Comparison of ENCODE assay signal across 17 cellular contexts in the genomic region with DNA sequence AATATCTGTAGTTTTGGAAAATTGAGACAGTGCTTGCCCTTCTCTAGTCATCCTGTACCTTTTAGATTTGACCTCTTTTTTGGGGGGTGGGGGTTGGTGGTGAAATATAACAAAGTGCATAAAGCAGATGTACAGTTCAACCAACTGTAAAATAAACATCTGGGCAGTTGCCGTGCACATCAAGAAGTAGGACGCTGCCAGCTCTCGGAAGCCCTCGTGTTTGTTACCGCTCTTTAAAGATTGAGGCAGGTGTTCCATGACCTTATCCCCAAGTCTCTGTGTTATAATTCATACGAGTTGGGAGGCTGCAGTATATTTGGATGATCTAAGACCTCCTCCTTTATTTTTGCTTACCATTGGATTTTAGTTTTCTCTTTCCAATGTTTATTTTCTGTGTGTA. TPM values are rescaled to one million over a fixed set of nuclear protein-coding genes. Genes with fewer than 3 reads are reported as not detected.
A peak's percentile ranks its signal among the peaks of the same experiment; 100 is the strongest.
DNase-seq lines count a peak whose midpoint lies in the region; ATAC-seq and TF ChIP-seq lines count a peak whose summit lies in the region.
"Had no signal": no experiment of that assay in that cellular context is flagged by ENCODE, and none has a peak within 500 bp of the region (broad histone marks: within the 10 kb centered on the region; RNA-seq: fewer than 3 reads in every experiment).

No MANE protein-coding gene starts in this region.

- no peak overlapping the region for H3K23ac ChIP-seq in trophoblast cell (ENCODE audit: low read length)

- H2BK5ac ChIP-seq in trophoblast cell (ENCODE audit: low read depth, low read length, poor library complexity), result no peak overlapping the region

- H3K4me1 ChIP-seq in trophoblast cell (ENCODE audit: control insufficient read depth in 1 of 2, insufficient read depth in 2 of 2, low read length in 2 of 2), result peaks cover 0 to 3% of the 10 kb centered on the region in 2 experiments
- no peaks in the 10 kb centered on the region for H3K4me1 ChIP-seq in CD8-positive, alpha-beta T cell (ENCODE audit: insufficient read depth, low read length)
- H3K4me1 ChIP-seq: BLaER1 treated with 17β-estradiol and CSF1 and Interleukin-3, amounts not matched to agents 10 nM and 100 nM had no signal

- H3K79me1 ChIP-seq in trophoblast cell (ENCODE audit: low read length), result no peaks in the 10 kb centered on the region

- no CpG with 5 or more reads among the region's 6 CpGs for WGBS in trophoblast cell (ENCODE audit: extremely low coverage, insufficient coverage, insufficient read length)

- no peak overlapping the region for H3K4me3 ChIP-seq in SK-N-MC
- no peak overlapping the region for H3K4me3 ChIP-seq in trophoblast cell (ENCODE audit: low read depth, low read length)
- H3K4me3 ChIP-seq in CD8-positive, alpha-beta T cell (ENCODE audit: low read depth, low read length), result no peak overlapping the region
- H3K4me3 ChIP-seq: BLaER1 treated with 17β-estradiol and CSF1 and Interleukin-3, amounts not matched to agents 10 nM and 100 nM had no signal

- CTCF ChIA-PET in CD8-positive, alpha-beta T cell (lab: Charles Lee), result no interaction called here

- ATAC-seq in GM21619 (IDR thresholded peaks at IDR 0.05; ENCODE audit: unreplicated experiment), result no peak
- no peak for ATAC-seq in CD8-positive, alpha-beta T cell
- ATAC-seq: HepG2 had no signal

- H3K36me3 Mint-ChIP-seq in CD8-positive, alpha-beta T cell, result no peaks in the 10 kb centered on the region
- H3K36me3 Mint-ChIP-seq: CD8-positive, alpha-beta memory T cell; IgD-negative memory B cell had no signal

- H3K36me3 ChIP-seq in SK-N-MC (ENCODE audit: insufficient read depth, low read length) (peaks cover 4% of the 10 kb centered on the region; the same call in 1 of the 2 replicates), trophoblast cell (ENCODE audit: control insufficient read depth in 1 of 2, insufficient read depth in 2 of 2, low read length in 2 of 2) (no peaks in the 10 kb centered on the region)
- no peaks in the 10 kb centered on the region for H3K36me3 ChIP-seq in CD8-positive, alpha-beta T cell (ENCODE audit: insufficient read depth, low read length)
- H3K36me3 ChIP-seq: BLaER1 treated with 17β-estradiol and CSF1 and Interleukin-3, amounts not matched to agents 10 nM and 100 nM had no signal

- no peaks in the 10 kb centered on the region for H3K27me3 ChIP-seq in trophoblast cell (ENCODE audit: insufficient read depth, low read length)
- H3K27me3 ChIP-seq in CD8-positive, alpha-beta T cell (ENCODE audit: insufficient read depth, low read length), result no peaks in the 10 kb centered on the region
- H3K27me3 ChIP-seq: BLaER1 treated with 17β-estradiol and CSF1 and Interleukin-3, amounts not matched to agents 10 nM and 100 nM had no signal

- H4K12ac ChIP-seq in trophoblast cell (ENCODE audit: low read depth, low read length), result no peak overlapping the region

- no peak overlapping the region for H3K27ac Mint-ChIP-seq in CD8-positive, alpha-beta T cell
- H3K27ac Mint-ChIP-seq: B cell; CD8-positive, alpha-beta memory T cell had no signal

- H3K14ac ChIP-seq in trophoblast cell (ENCODE audit: low read length), result no peak overlapping the region

- H3K27ac ChIP-seq in SK-N-MC (peak overlapping the region; percentile 32; the same call in 1 of the 2 replicates), trophoblast cell (ENCODE audit: low read depth, low read length) (no peak overlapping the region)
- H3K27ac ChIP-seq in CD8-positive, alpha-beta T cell (ENCODE audit: low read depth, low read length), result no peak overlapping the region
- H3K27ac ChIP-seq: BLaER1 treated with 17β-estradiol and CSF1 and Interleukin-3, amounts not matched to agents 10 nM and 100 nM had no signal

- no peak for TF ChIP-seq CTCF in CD8-positive, alpha-beta T cell (IDR thresholded peaks at IDR 0.05)

- no peak overlapping the region for H3K18ac ChIP-seq in trophoblast cell (ENCODE audit: low read length)

- no peak overlapping the region for H3K4me3 Mint-ChIP-seq in CD8-positive, alpha-beta T cell
- H3K4me3 Mint-ChIP-seq: B cell; CD8-positive, alpha-beta memory T cell; H9; IgD-negative memory B cell had no signal

- no peak overlapping the region for H2BK120ac ChIP-seq in trophoblast cell (ENCODE audit: insufficient read depth, low read length, poor library complexity)

- H2AFZ ChIP-seq in trophoblast cell (ENCODE audit: insufficient read depth, low read length, poor library complexity), result no peak overlapping the region

- H3K4me2 ChIP-seq in trophoblast cell (ENCODE audit: low read length), result no peak overlapping the region
- H3K4me2 ChIP-seq: BLaER1 treated with 17β-estradiol and CSF1 and Interleukin-3, amounts not matched to agents 10 nM and 100 nM had no signal

- intact Hi-C loops in CD8-positive, alpha-beta T cell (cut with DNase I, micrococcal nuclease), result no loop called here

- no peaks in the 10 kb centered on the region for H3K9me3 Mint-ChIP-seq in CD8-positive, alpha-beta T cell
- H3K9me3 Mint-ChIP-seq: CD8-positive, alpha-beta memory T cell; H9 had no signal

- H3K4ac ChIP-seq in trophoblast cell (ENCODE audit: low read depth, low read length), result peak overlapping the region; percentile 55

- H3K27me3 Mint-ChIP-seq in CD8-positive, alpha-beta T cell (ENCODE audit: low read depth), result peaks cover 5% of the 10 kb centered on the region
- H3K27me3 Mint-ChIP-seq: IgD-negative memory B cell had no signal

- no peak overlapping the region for H2AK5ac ChIP-seq in trophoblast cell (ENCODE audit: low read length)

- H3K9me3 ChIP-seq in SK-N-MC (ENCODE audit: low read depth, low read length), result peaks cover 4% of the 10 kb centered on the region; the same call in 1 of the 2 replicates
- H3K9me3 ChIP-seq in trophoblast cell (ENCODE audit: insufficient read depth, low read depth, low read length), result no peaks in the 10 kb centered on the region
- H3K9me3 ChIP-seq in CD8-positive, alpha-beta T cell (ENCODE audit: low read length), result no peaks in the 10 kb centered on the region
- H3K9me3 ChIP-seq: BLaER1 treated with 17β-estradiol and CSF1 and Interleukin-3, amounts not matched to agents 10 nM and 100 nM had no signal

- H3K79me2 ChIP-seq in trophoblast cell (ENCODE audit: control insufficient read depth, insufficient read depth, low read length, poor library complexity), result peaks cover 7% of the 10 kb centered on the region

- H4K8ac ChIP-seq in trophoblast cell (ENCODE audit: low read depth, low read length), result no peak overlapping the region

- H3K4me1 Mint-ChIP-seq in CD8-positive, alpha-beta T cell (ENCODE audit: low read depth), result no peaks in the 10 kb centered on the region
- H3K4me1 Mint-ChIP-seq: B cell; CD8-positive, alpha-beta memory T cell; H9 had no signal

- H2BK12ac ChIP-seq in trophoblast cell (ENCODE audit: low read length), result no peak overlapping the region

- POLR2A ChIA-PET in CD8-positive, alpha-beta T cell (lab: Charles Lee), result no interaction called here

- H3K9ac ChIP-seq in SK-N-MC (ENCODE audit: insufficient read length) (no peak overlapping the region), trophoblast cell (ENCODE audit: low read length) (no peak overlapping the region)
- H3K9ac ChIP-seq: BLaER1 treated with 17β-estradiol and CSF1 and Interleukin-3, amounts not matched to agents 10 nM and 100 nM had no signal

- H4K91ac ChIP-seq in trophoblast cell (ENCODE audit: low read depth, low read length), result no peak overlapping the region

- DNase-seq in DMS 273 (lab: John Stamatoyannopoulos, UW; ENCODE audit: unreplicated experiment) (peak; percentile 83), NCI-H2171 (lab: John Stamatoyannopoulos, UW) (peak; percentile 63), SK-N-MC (ENCODE audit: low read depth, low spot score) (no peak), trophoblast cell (no peak)
- no peak for DNase-seq in CD8-positive, alpha-beta T cell
- no peak for DNase-seq in activated CD4-positive, alpha-beta T cell treated with anti-CD3 and anti-CD28 coated beads for 48 hours
- DNase-seq: CD8-positive, alpha-beta memory T cell; COR-L47; DMS153; DMS79; GDM1; H9 had no signal

RNA-seq across cellular contexts. Expression of gene SDK1, which starts 55.1 kb away (rescaled TPM):
- 24.7 and 25.7 TPM in 2 replicates for polyA plus RNA-seq in trophoblast cell (2013)
- total RNA-seq in CD8-positive, alpha-beta T cell, result under 1 TPM; 0.24 to 0.36 TPM
- polyA plus RNA-seq: CD8-positive, alpha-beta memory T cell; IgD-negative memory B cell had no signal

Comparison
In these comparisons a context has a peak if more than half of its experiments do, and no peak if none do; other contexts are left out.
1. DNase-seq: peak in DMS 273 (single experiment) and NCI-H2171 (single experiment); none in SK-N-MC (single experiment), trophoblast cell (0 of 2), CD8-positive, alpha-beta T cell (0 of 7) and activated CD4-positive, alpha-beta T cell treated with anti-CD3 and anti-CD28 coated beads for 48 hours (single experiment).